In the genomic region with DNA sequence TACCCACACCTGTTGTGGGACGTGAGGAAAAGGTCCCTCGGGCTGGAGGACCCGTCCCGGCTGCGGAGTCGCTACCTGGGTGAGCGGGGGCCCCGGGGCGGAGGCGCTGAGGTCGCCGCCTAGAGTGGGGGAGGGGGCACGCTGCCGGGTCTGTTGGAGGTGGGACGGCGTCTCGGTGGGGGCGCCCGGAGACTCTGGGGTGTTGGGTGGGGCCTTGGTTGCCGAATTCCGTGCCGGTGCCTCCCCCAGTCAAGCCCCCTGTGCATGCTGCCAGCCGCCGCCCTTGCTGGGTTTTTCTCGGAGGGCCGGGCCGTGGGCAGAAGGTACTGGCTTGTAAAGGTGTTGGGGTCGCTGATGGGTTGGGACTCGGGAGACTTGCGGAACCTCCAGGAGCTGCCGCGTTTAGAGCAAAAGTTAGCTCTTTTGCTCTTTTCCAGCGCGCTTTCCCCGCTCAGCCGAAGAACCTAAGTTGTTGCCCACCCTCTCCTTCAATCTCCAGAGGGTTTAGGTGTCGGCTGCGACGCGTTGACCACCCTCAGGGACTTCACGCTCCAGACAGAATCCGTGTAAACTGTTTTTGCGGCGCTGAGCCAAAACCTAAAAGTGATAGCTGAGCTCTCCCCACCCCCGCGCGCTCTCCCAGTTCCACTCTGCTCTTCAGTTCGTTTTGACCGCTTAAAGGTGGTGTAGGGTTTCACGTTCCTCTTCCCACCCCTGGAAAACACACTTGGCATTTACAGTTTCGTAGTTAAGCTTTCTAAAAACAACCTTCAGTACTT, we compare ENCODE assay signal across 7 cellular contexts. TPM values are rescaled to one million over a fixed set of nuclear protein-coding genes. Genes with fewer than 3 reads are reported as not detected.
DNase-seq lines count a peak whose midpoint lies in the region; ATAC-seq and TF ChIP-seq lines count a peak whose summit lies in the region.

Gene MPC2, minus strand, starts transcription at position 143 of the 779 bp plus-strand sequence. CDS start 1,231 bp downstream, outside the sequence.

- H3K36me3 Mint-ChIP-seq in WTC11: no peaks in the 10 kb centered on the region

- TF ChIP-seq CTCF in WTC11 (IDR thresholded peaks at IDR 0.05) (no peak), kidney epithelial cell (IDR thresholded peaks at IDR 0.05; ENCODE audit: insufficient read depth, low read length, poor library complexity, severe bottlenecking) (no peak)

- no peaks in the 10 kb centered on the region for H3K9me3 Mint-ChIP-seq in WTC11

- DNase-seq in NCI-H2196 treated with DMSO at 0.1 percent for 48 hours (lab: John Stamatoyannopoulos, UW; ENCODE audit: unreplicated experiment) (peak; percentile 12), WTC11 (ENCODE audit: low spot score) (peak; percentile 70), cerebellar cortex (ENCODE audit: low spot score) (peak; percentile 74), kidney epithelial cell (ENCODE audit: low read depth) (no peak)
- DNase-seq in stimulated activated CD4-positive, alpha-beta T cell treated with anti-CD3 and anti-CD28 coated beads, Interleukin-15, amount 100 ng/mL, for 24 hours: peak; percentile 74

- H3K27ac Mint-ChIP-seq in WTC11: peak within 1 kb of the TSS; percentile 100

- POLR2A ChIA-PET in WTC11 (lab: Charles Lee): interaction anchor here (0.7 to 1.9 kb wide), 4 partner anchors 9 to 145 kb away, joined by 3 to 6 read pairs (median 4); no protein-coding TSS in a partner anchor

- peaks cover 29% of the 10 kb centered on the region for H3K4me1 Mint-ChIP-seq in WTC11

- CTCF ChIA-PET in WTC11 (lab: Charles Lee): interaction anchor here (0.8 to 3.1 kb wide), 3 partner anchors 32 to 145 kb away, joined by 3 to 10 read pairs (median 4); no protein-coding TSS in a partner anchor

- peak; percentile 12 for TF ChIP-seq POLR2A in GM15510 (IDR thresholded peaks at IDR 0.05; ENCODE audit: borderline replicate concordance, extremely low read depth, insufficient read length)

- H3K4me3 Mint-ChIP-seq in WTC11: peak within 1 kb of the TSS; percentile 92

- peak within 1 kb of the TSS; percentile 96 for H3K4me3 ChIP-seq in kidney epithelial cell (ENCODE audit: low read depth, low read length)

- ATAC-seq in HG02981 (IDR thresholded peaks at IDR 0.05; ENCODE audit: unreplicated experiment) (peak; percentile 11), WTC11 (peak; percentile 4)

- no peaks in the 10 kb centered on the region for H3K27me3 Mint-ChIP-seq in WTC11 (ENCODE audit: low read depth)

- no peaks in the 10 kb centered on the region for H3K27me3 ChIP-seq in kidney epithelial cell (ENCODE audit: control insufficient read depth, insufficient read depth, low read length)

- H3K36me3 ChIP-seq in kidney epithelial cell (ENCODE audit: control insufficient read depth, insufficient read depth, low read length): no peaks in the 10 kb centered on the region

TF ChIP-seq in WTC11, 78 proteins besides CTCF, POLR2A, EP300 and RAD21:
- TF ChIP-seq MAX (CRISPR knock-in tag; IDR thresholded peaks at IDR 0.05): peak; percentile 35; the same call in 1 of the 2 replicates
- no peak for TF ChIP-seq GTF2I (CRISPR knock-in tag; conservative IDR thresholded peaks at IDR 0.05)

RNA-seq across cellular contexts. Expression of gene MPC2, which starts in this region (rescaled TPM):
- total RNA-seq in WTC11 (2021): 35.2 to 42.8 TPM (median 36.9 TPM) in 3 replicates
- 15.4 and 18.6 TPM in 2 replicates for total RNA-seq in kidney epithelial cell
